8 cellular contexts compared by ENCODE assay signal in genomic region chr16:30535777-30536190, GRCh38. TPM values are rescaled to one million over a fixed set of nuclear protein-coding genes. Genes with fewer than 3 reads are reported as not detected.
A peak's percentile ranks its signal among the peaks of the same experiment; 100 is the strongest.
DNase-seq lines count a peak whose midpoint lies in the region; ATAC-seq and TF ChIP-seq lines count a peak whose summit lies in the region.

No MANE protein-coding gene starts in this region.

- H3K4me3 Mint-ChIP-seq in GM23338, result peak overlapping the region; percentile 82

- H3K9me2 ChIP-seq in GM23338 (ENCODE audit: insufficient read depth), result no peaks in the 10 kb centered on the region

- H3K27me3 ChIP-seq in GM23338 (ENCODE audit: insufficient read depth) (no peaks in the 10 kb centered on the region), liver (ENCODE audit: control insufficient read depth in 4 of 4, insufficient read depth in 4 of 4, low read length in 3 of 4) (no peaks in the 10 kb centered on the region)

- H3K9ac ChIP-seq in liver (ENCODE audit: low read depth in 1 of 2, low read length in 2 of 2), result peak overlapping the region; percentile 70 to 76

- H3K36me3 ChIP-seq in GM23338 (ENCODE audit: insufficient read depth) (no peaks in the 10 kb centered on the region), liver (ENCODE audit: control insufficient read depth in 4 of 4, insufficient read depth in 3 of 4, low read depth in 1 of 4, low read length in 3 of 4) (peaks cover 0 to 6% (median 1%) of the 10 kb centered on the region in 4 donors)

- H4K20me1 ChIP-seq in GM23338 (replicated peaks; ENCODE audit: insufficient read depth), result no peaks in the 10 kb centered on the region

- H3K27ac Mint-ChIP-seq in GM23338, result peak overlapping the region; percentile 96

- H3K79me2 ChIP-seq in GM23338 (replicated peaks; ENCODE audit: insufficient read depth), result peaks cover 6% of the 10 kb centered on the region; the same call in 1 of the 2 replicates

- no peak overlapping the region for H2AFZ ChIP-seq in GM23338

- peak; percentile 81 to 83 for TF ChIP-seq RAD21 in liver (IDR thresholded peaks at IDR 0.05)

- H3K4me1 ChIP-seq in GM23338 (ENCODE audit: insufficient read depth) (peaks cover 16% of the 10 kb centered on the region), liver (ENCODE audit: control insufficient read depth in 4 of 4, insufficient read depth in 4 of 4, low read length in 3 of 4) (peaks cover 6 to 29% (median 18%) of the 10 kb centered on the region in 4 donors)

- DNase-seq in D341Med (ENCODE audit: low spot score) (peak; percentile 78), GM23338 (ENCODE audit: low spot score) (peak; percentile 87), NCI-H1930 (lab: John Stamatoyannopoulos, UW) (peak; percentile 62 to 71), coronary artery (ENCODE audit: low spot score) (peak; percentile 76)
- peak; percentile 53 to 58 for DNase-seq in stimulated activated CD4-positive, alpha-beta T cell treated with anti-CD3 and anti-CD28 coated beads, Interleukin-4, amount 100 ng/mL, for 48 hours (ENCODE audit: low read depth in 2 of 2)

- H3K27ac ChIP-seq in GM23338 (ENCODE audit: low read depth) (peak overlapping the region; percentile 100), coronary artery (peak overlapping the region; percentile 87 to 98), liver (ENCODE audit: low read depth in 1 of 2, low read length in 2 of 2) (peak overlapping the region; percentile 86 to 99)

- H3K4me2 ChIP-seq in GM23338, result peak overlapping the region; percentile 82

- H3K4me3 ChIP-seq in GM23338 (peak overlapping the region; percentile 67), coronary artery (peak overlapping the region; percentile 94), liver (ENCODE audit: low read depth in 1 of 3, low read length in 3 of 3) (peak overlapping the region; percentile 65 to 94 (median 81))

- peak; percentile 73 for ATAC-seq in GM23338
- ATAC-seq in activated CD4-positive, CD25-positive, alpha-beta regulatory T cell treated with anti-CD3 and anti-CD28 coated beads, Interleukin-2, amount 50 U/mL, for 24 hours, result peak; percentile 67 to 72
- ATAC-seq in HG02938 (IDR thresholded peaks at IDR 0.05; ENCODE audit: unreplicated experiment), result no peak

- peak; percentile 43 to 60 for TF ChIP-seq CTCF in GM23338 (conservative IDR thresholded peaks at IDR 0.05; ENCODE audit: low read depth in 2 of 2)
- TF ChIP-seq CTCF in coronary artery (IDR thresholded peaks at IDR 0.05), result peak; percentile 38
- TF ChIP-seq CTCF in liver (IDR thresholded peaks at IDR 0.05; ENCODE audit: low read depth, low read length, missing input control), result peak; percentile 69

- H3K27me3 Mint-ChIP-seq in GM23338 (ENCODE audit: insufficient read depth, low read depth, poor library complexity), result peaks cover 13% of the 10 kb centered on the region

- no peaks in the 10 kb centered on the region for H3K9me3 Mint-ChIP-seq in GM23338

- peaks cover 26% of the 10 kb centered on the region for H3K36me3 Mint-ChIP-seq in GM23338 (ENCODE audit: low read depth)

- WGBS in liver, result 28% methylated on average over 12 of the region's 12 CpGs

- H3K4me1 Mint-ChIP-seq in GM23338, result peaks cover 23% of the 10 kb centered on the region

- H3K9me3 ChIP-seq in liver (ENCODE audit: control insufficient read depth in 4 of 4, low read length in 3 of 4), result no peaks in the 10 kb centered on the region

- peaks cover 24% of the 10 kb centered on the region for H3F3A ChIP-seq in GM23338 (replicated peaks; ENCODE audit: low read depth)

TF ChIP-seq in GM23338, 12 proteins besides CTCF, POLR2A, EP300 and RAD21:
- TF ChIP-seq STAT1 (IDR thresholded peaks at IDR 0.05; ENCODE audit: unreplicated experiment), result no peak
- TF ChIP-seq ZNF114 (CRISPR knock-in tag; IDR thresholded peaks at IDR 0.05), result no peak

TF ChIP-seq in liver, 16 proteins besides CTCF, POLR2A, EP300 and RAD21:
- TF ChIP-seq ATF3 (IDR thresholded peaks at IDR 0.05) (no peak), SP1 (IDR thresholded peaks at IDR 0.05) (no peak), FOXA2 (IDR thresholded peaks at IDR 0.05) (no peak), YY1 (IDR thresholded peaks at IDR 0.05) (no peak), NR2F2 (IDR thresholded peaks at IDR 0.05) (no peak), JUND (IDR thresholded peaks at IDR 0.05) (no peak), FOXA1 (IDR thresholded peaks at IDR 0.05) (no peak), RXRA (IDR thresholded peaks at IDR 0.05) (peak in 1 of 2 donors; percentile 5), ZBTB33 (IDR thresholded peaks at IDR 0.05) (no peak), GABPA (IDR thresholded peaks at IDR 0.05 in 1 of 2, conservative IDR thresholded peaks at IDR 0.05 in 1 of 2) (no peak), TAF1 (conservative IDR thresholded peaks at IDR 0.05) (no peak), EGR1 (IDR thresholded peaks at IDR 0.05; ENCODE audit: low read depth in 2 of 2) (no peak), HNF4G (IDR thresholded peaks at IDR 0.05) (no peak), HNF4A (conservative IDR thresholded peaks at IDR 0.05) (peak in 1 of 2 donors; percentile 7)
- TF ChIP-seq, protein P1, sequence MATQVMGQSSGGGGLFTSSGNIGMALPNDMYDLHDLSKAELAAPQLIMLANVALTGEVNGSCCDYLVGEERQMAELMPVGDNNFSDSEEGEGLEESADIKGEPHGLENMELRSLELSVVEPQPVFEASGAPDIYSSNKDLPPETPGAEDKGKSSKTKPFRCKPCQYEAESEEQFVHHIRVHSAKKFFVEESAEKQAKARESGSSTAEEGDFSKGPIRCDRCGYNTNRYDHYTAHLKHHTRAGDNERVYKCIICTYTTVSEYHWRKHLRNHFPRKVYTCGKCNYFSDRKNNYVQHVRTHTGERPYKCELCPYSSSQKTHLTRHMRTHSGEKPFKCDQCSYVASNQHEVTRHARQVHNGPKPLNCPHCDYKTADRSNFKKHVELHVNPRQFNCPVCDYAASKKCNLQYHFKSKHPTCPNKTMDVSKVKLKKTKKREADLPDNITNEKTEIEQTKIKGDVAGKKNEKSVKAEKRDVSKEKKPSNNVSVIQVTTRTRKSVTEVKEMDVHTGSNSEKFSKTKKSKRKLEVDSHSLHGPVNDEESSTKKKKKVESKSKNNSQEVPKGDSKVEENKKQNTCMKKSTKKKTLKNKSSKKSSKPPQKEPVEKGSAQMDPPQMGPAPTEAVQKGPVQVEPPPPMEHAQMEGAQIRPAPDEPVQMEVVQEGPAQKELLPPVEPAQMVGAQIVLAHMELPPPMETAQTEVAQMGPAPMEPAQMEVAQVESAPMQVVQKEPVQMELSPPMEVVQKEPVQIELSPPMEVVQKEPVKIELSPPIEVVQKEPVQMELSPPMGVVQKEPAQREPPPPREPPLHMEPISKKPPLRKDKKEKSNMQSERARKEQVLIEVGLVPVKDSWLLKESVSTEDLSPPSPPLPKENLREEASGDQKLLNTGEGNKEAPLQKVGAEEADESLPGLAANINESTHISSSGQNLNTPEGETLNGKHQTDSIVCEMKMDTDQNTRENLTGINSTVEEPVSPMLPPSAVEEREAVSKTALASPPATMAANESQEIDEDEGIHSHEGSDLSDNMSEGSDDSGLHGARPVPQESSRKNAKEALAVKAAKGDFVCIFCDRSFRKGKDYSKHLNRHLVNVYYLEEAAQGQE (IDR thresholded peaks at IDR 0.05), result no peak
- TF ChIP-seq, protein P2, sequence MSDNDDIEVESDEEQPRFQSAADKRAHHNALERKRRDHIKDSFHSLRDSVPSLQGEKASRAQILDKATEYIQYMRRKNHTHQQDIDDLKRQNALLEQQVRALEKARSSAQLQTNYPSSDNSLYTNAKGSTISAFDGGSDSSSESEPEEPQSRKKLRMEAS (IDR thresholded peaks at IDR 0.05), result peak; percentile 98

RNA-seq across cellular contexts. Expression of gene ZNF747, which starts 1.1 kb away (rescaled TPM):
- 10.8 and 12.6 TPM in 2 replicates for total RNA-seq in GM23338 (2014; rRNA removed; shearing (Covaris generic))
- polyA plus RNA-seq in GM23338 (2016; fragmentation: Nextera tagmentation; extraction: Ambion mirVana) (3.0 and 4.2 TPM in 2 replicates), liver (1 to 10 TPM; 3.8 to 6.2 TPM)
- 10 to 100 TPM in 1 of 2 donors, 1 to 10 TPM in 1; 6.9 to 10.5 TPM for total RNA-seq in liver

RNA-seq across cellular contexts. Expression of gene ZNF768, which starts 9.4 kb away (rescaled TPM):
- 34.6 and 43.0 TPM in 2 replicates for total RNA-seq in GM23338 (2014; rRNA removed; shearing (Covaris generic))
- polyA plus RNA-seq in GM23338 (2016; fragmentation: Nextera tagmentation; extraction: Ambion mirVana), result 8.3 and 8.5 TPM in 2 replicates
- total RNA-seq in liver, result 10 to 100 TPM in 1 of 2 donors, 1 to 10 TPM in 1; 8.9 to 12.8 TPM
- polyA plus RNA-seq in liver, result 10 to 100 TPM in 1 of 2 donors, 1 to 10 TPM in 1; 2.2 to 16.9 TPM

RNA-seq across cellular contexts. Expression of gene ZNF764, which starts 22.4 kb away (rescaled TPM):
- 10.7 and 12.9 TPM in 2 replicates for total RNA-seq in GM23338 (2014; rRNA removed; shearing (Covaris generic))
- 5.6 and 6.0 TPM in 2 replicates for polyA plus RNA-seq in GM23338 (2016; fragmentation: Nextera tagmentation; extraction: Ambion mirVana)
- total RNA-seq in liver, result 1 to 10 TPM; 5.0 to 6.8 TPM
- 1 to 10 TPM; 1.6 to 3.4 TPM for polyA plus RNA-seq in liver

RNA-seq across cellular contexts. Expression of gene ZNF688, which starts 35.7 kb away (rescaled TPM):
- 1.3 and 4.0 TPM in 2 replicates for total RNA-seq in GM23338 (2014; rRNA removed; shearing (Covaris generic))
- polyA plus RNA-seq in GM23338 (2016; fragmentation: Nextera tagmentation; extraction: Ambion mirVana), result 4.4 and 6.2 TPM in 2 replicates
- 1 to 10 TPM; 3.4 to 3.7 TPM for total RNA-seq in liver
- 1 to 10 TPM; 5.8 to 8.9 TPM for polyA plus RNA-seq in liver

RNA-seq across cellular contexts. Expression of gene ZNF785, which starts 49.7 kb away (rescaled TPM):
- total RNA-seq in GM23338 (2014; rRNA removed; shearing (Covaris generic)), result 7.1 and 7.5 TPM in 2 replicates
- polyA plus RNA-seq in GM23338 (2016; fragmentation: Nextera tagmentation; extraction: Ambion mirVana) (4.9 and 5.4 TPM in 2 replicates), liver (1 to 10 TPM; 1.8 to 2.0 TPM)
- total RNA-seq in liver, result 1 to 10 TPM; 4.5 to 5.9 TPM
